In the genomic region with DNA sequence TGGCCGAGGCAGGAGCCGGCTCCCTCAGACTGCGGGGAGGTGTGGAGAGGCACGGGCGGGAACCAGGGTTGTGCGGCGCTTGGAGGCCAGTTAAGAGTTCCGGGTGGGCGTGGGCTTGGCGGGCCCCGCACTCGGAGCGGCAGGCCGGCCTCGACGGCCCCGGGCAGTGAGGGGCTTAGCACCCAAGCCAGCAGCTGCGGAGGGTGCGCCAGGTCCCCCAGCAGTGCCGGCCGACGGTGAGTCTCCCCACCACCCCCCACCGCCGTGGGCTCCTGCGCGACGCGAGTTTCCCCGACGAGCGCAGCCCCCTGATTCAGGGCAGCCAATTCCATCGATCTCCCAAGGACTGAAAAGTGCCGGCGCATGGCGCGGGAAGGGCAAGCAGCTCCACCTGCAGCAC, we compare ENCODE assay signal across 7 cellular contexts.
"Had no signal": no experiment of that assay in that cellular context is flagged by ENCODE, and none has a peak within 500 bp of the region (broad histone marks: within the 10 kb centered on the region; RNA-seq: fewer than 3 reads in every experiment).

No MANE protein-coding gene starts in this region.

- FAIRE-seq: HepG2, HTR-8/SVneo, K562 had no signal

- H3K27ac ChIP-seq: HL-60 had no signal

- H3K4me3 ChIP-seq: K562 had no signal

- ATAC-seq: HepG2, K562 had no signal

- DNase-seq: IMR-90, KBM-7, KG1 had no signal
